ENCODE assay signal across 8 cellular contexts in genomic region chr21:43775190-43775589, GRCh38. TPM values are rescaled to one million over a fixed set of nuclear protein-coding genes. Genes with fewer than 3 reads are reported as not detected.
DNase-seq lines count a peak whose midpoint lies in the region; ATAC-seq and TF ChIP-seq lines count a peak whose summit lies in the region.

No MANE protein-coding gene starts in this region.

- H3K9me3 ChIP-seq in AG04450 (ENCODE audit: control insufficient read depth, insufficient read depth, low read length) (no peaks in the 10 kb centered on the region; the same call in 1 of the 2 replicates), Karpas-422 (ENCODE audit: low read length) (no peaks in the 10 kb centered on the region)

- H3K27me3 ChIP-seq in AG04450 (ENCODE audit: control insufficient read depth, insufficient read depth, low read length) (no peaks in the 10 kb centered on the region), Karpas-422 (ENCODE audit: low read length) (no peaks in the 10 kb centered on the region), dorsolateral prefrontal cortex (no peaks in the 10 kb centered on the region)

- TF ChIP-seq CTCF in AG04450 (IDR thresholded peaks at IDR 0.05; ENCODE audit: low read depth, low read length) (no peak), dorsolateral prefrontal cortex (IDR thresholded peaks at IDR 0.05 in 54 of 56, conservative IDR thresholded peaks at IDR 0.05 in 2 of 56; ENCODE audit: low read depth in 1 of 56, partially characterized antibody in 56 of 56) (no peak)

- H3K36me3 ChIP-seq in Karpas-422 (ENCODE audit: insufficient read depth, low read length) = peaks cover 15% of the 10 kb centered on the region

- H3K4me3 ChIP-seq in AG04450 (ENCODE audit: low read depth, low read length) = peak overlapping the region; percentile 67
- H3K4me3 ChIP-seq in Karpas-422 (ENCODE audit: low read length) = peak overlapping the region; percentile 91
- peak overlapping the region; percentile 71 to 99 (median 93) for H3K4me3 ChIP-seq in dorsolateral prefrontal cortex

- H3K9me2 ChIP-seq in Karpas-422 (replicated peaks; ENCODE audit: insufficient read depth, low read length) = no peaks in the 10 kb centered on the region

- 0 out of 2 replicates have a peak overlapping the region, but pooled peaks have one; percentile 74 for H2AFZ ChIP-seq in Karpas-422 (ENCODE audit: low read length)

- H3K27ac ChIP-seq in AG04450 (ENCODE audit: low read depth, low read length) (no peak overlapping the region), Karpas-422 (ENCODE audit: low read length) (no peak overlapping the region), dorsolateral prefrontal cortex (peak overlapping the region in 50 of 59 donors; percentile 81 to 98 (median 95))

- POLR2A ChIA-PET in AG04450 (lab: Yijun Ruan, JAX) = no interaction called here
- POLR2A ChIA-PET in naive thymus-derived CD8-positive, alpha-beta T cell (lab: Charles Lee) = interaction anchor here (0.6 kb wide), 1 partner anchor 102 kb away, joined by 6 read pairs; no protein-coding TSS in a partner anchor

- intact Hi-C loops in dorsolateral prefrontal cortex (cut with DNase I) = loop anchor here in 1 of 2 donors (5.0 kb wide), 1 partner anchor 43 kb away; no protein-coding TSS in a partner anchor

- no peaks in the 10 kb centered on the region for H3K9me3 Mint-ChIP-seq in naive thymus-derived CD8-positive, alpha-beta T cell

- peak overlapping the region; percentile 77 for H3K9ac ChIP-seq in Karpas-422 (ENCODE audit: low read length)

- no peak for DNase-seq in AG04450 (ENCODE audit: low read depth, low spot score)
- no peak for DNase-seq in Karpas-422
- no peak for DNase-seq in dorsolateral prefrontal cortex
- DNase-seq in naive thymus-derived CD8-positive, alpha-beta T cell = no peak
- no peak for DNase-seq in NCI-H526 treated with DMSO at 0.1 percent for 48 hours (lab: John Stamatoyannopoulos, UW)
- no peak for DNase-seq in SW480 (ENCODE audit: low spot score)
- DNase-seq in COLO829 (ENCODE audit: low spot score) = no peak

- H3K27me3 Mint-ChIP-seq in naive thymus-derived CD8-positive, alpha-beta T cell = no peaks in the 10 kb centered on the region

- H3K4me3 Mint-ChIP-seq in naive thymus-derived CD8-positive, alpha-beta T cell = peak overlapping the region; percentile 89 to 95 (median 91)

- H3K4me2 ChIP-seq in Karpas-422 (ENCODE audit: low read depth, low read length, poor library complexity, severe bottlenecking) = peak overlapping the region; percentile 93

- peaks cover 15% of the 10 kb centered on the region for H3K4me1 ChIP-seq in Karpas-422 (ENCODE audit: low read length)

- H3K4me1 Mint-ChIP-seq in naive thymus-derived CD8-positive, alpha-beta T cell = peaks cover 30 to 45% (median 41%) of the 10 kb centered on the region in 4 donors

- peaks cover 0 to 25% (median 6%) of the 10 kb centered on the region in 3 donors for H3K36me3 Mint-ChIP-seq in naive thymus-derived CD8-positive, alpha-beta T cell

- CTCF ChIA-PET in AG04450 (lab: Charles Lee) = no interaction called here

- peaks cover 14% of the 10 kb centered on the region for H3K79me2 ChIP-seq in Karpas-422 (ENCODE audit: low read length)

- peaks cover 12% of the 10 kb centered on the region; the same call in 1 of the 2 replicates for H4K20me1 ChIP-seq in Karpas-422 (ENCODE audit: insufficient read depth, low read depth, low read length)

- no peak for ATAC-seq in naive thymus-derived CD8-positive, alpha-beta T cell
- ATAC-seq in GM18498 (IDR thresholded peaks at IDR 0.05; ENCODE audit: unreplicated experiment) = no peak

- H3K27ac Mint-ChIP-seq in naive thymus-derived CD8-positive, alpha-beta T cell = peak overlapping the region; percentile 17 to 93 (median 86)

RNA-seq across cellular contexts. Expression of gene CSTB, which starts 0.9 kb away (rescaled TPM):
- 54.3 and 62.0 TPM in 2 replicates for polyA plus RNA-seq in AG04450 (2011; rRNA removed)
- polyA minus RNA-seq in AG04450 (2011; rRNA and poly(A)+ RNA removed) = 29.1 and 31.3 TPM in 2 replicates
- 17.6 and 28.0 TPM in 2 replicates for total RNA-seq in Karpas-422 (2014; rRNA removed; shearing (Covaris generic); ENCODE audit: low replicate concordance)
- 10 to 100 TPM; 21.2 to 46.5 (median 30.9) TPM for total RNA-seq in dorsolateral prefrontal cortex
- total RNA-seq in naive thymus-derived CD8-positive, alpha-beta T cell = 10 to 100 TPM; 30.7 to 33.1 TPM
- 10 to 100 TPM; 54.9 to 67.4 (median 62.7) TPM for polyA plus RNA-seq in naive thymus-derived CD8-positive, alpha-beta T cell

RNA-seq across cellular contexts. Expression of gene RRP1, which starts 14.2 kb away (rescaled TPM):
- polyA plus RNA-seq in AG04450 (2011; rRNA removed) = 8.2 and 10.6 TPM in 2 replicates
- polyA minus RNA-seq in AG04450 (2011; rRNA and poly(A)+ RNA removed) = 8.5 and 12.2 TPM in 2 replicates
- total RNA-seq in Karpas-422 (2014; rRNA removed; shearing (Covaris generic); ENCODE audit: low replicate concordance) = 26.2 and 28.8 TPM in 2 replicates
- 10 to 100 TPM; 22.5 to 48.3 (median 31.5) TPM for total RNA-seq in dorsolateral prefrontal cortex
- 10 to 100 TPM; 27.5 to 28.3 TPM for total RNA-seq in naive thymus-derived CD8-positive, alpha-beta T cell
- polyA plus RNA-seq in naive thymus-derived CD8-positive, alpha-beta T cell = 10 to 100 TPM; 12.3 to 23.5 (median 14.8) TPM

RNA-seq across cellular contexts. Expression of gene PDXK, which starts 56.3 kb away (rescaled TPM):
- polyA plus RNA-seq in AG04450 (2011; rRNA removed) = 129 and 142 TPM in 2 replicates
- polyA minus RNA-seq in AG04450 (2011; rRNA and poly(A)+ RNA removed) = 163 and 204 TPM in 2 replicates
- 44.7 and 86.5 TPM in 2 replicates for total RNA-seq in Karpas-422 (2014; rRNA removed; shearing (Covaris generic); ENCODE audit: low replicate concordance)
- 100 to 1,000 TPM; 169 to 469 (median 338) TPM for total RNA-seq in dorsolateral prefrontal cortex
- 10 to 100 TPM; 56.3 to 60.6 TPM for total RNA-seq in naive thymus-derived CD8-positive, alpha-beta T cell
- 10 to 100 TPM; 27.1 to 36.0 (median 29.6) TPM for polyA plus RNA-seq in naive thymus-derived CD8-positive, alpha-beta T cell

Comparison
In these comparisons a context has a peak if more than half of its experiments do, and no peak if none do; other contexts are left out.
1. H3K27ac ChIP-seq: peak in dorsolateral prefrontal cortex (50 of 59); none in AG04450 (single experiment) and Karpas-422 (single experiment).
2. Peak in every context shown above with its lines, with median percentiles within 50 percentile points of each other: H3K4me3 ChIP-seq.